1 cellular context compared by ENCODE assay signal in the genomic region with DNA sequence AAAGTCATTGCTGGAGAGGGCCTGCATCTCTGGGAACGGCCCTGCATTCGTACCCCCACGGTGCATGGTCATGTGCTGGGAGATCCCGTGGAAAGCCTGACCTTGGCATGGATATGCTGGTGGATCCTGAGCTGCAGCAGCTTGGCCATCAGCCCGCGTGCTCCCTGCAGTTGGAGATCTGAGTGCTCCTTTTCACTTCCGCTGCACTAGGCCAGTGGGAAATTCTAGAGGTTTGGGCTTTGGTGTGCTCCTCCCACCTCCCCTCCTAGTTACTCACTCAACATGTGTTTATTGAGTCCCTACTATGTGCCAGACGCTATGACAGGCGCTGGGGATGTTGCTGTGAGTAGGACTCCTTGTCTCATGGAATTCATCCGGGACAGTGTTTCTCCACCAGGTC.
A peak's percentile ranks its signal among the peaks of the same experiment; 100 is the strongest.
TF ChIP-seq lines count a peak whose summit lies in the region.

No MANE protein-coding gene starts in this region.

TF ChIP-seq in K562, 482 proteins besides CTCF, POLR2A, EP300 and RAD21:
- TF ChIP-seq ERF (CRISPR knock-in tag; IDR thresholded peaks at IDR 0.05) (no peak), NR1H2 (CRISPR knock-in tag; IDR thresholded peaks at IDR 0.05) (no peak), ZNF263 (CRISPR knock-in tag; IDR thresholded peaks at IDR 0.05; ENCODE audit: borderline replicate concordance) (peak; percentile 84), ARHGAP35 (IDR thresholded peaks at IDR 0.05; ENCODE audit: partially characterized antibody) (no peak), BCOR (IDR thresholded peaks at IDR 0.05) (0 out of 2 replicates have a peak, but pooled peaks have one; percentile 12), ZKSCAN1 (IDR thresholded peaks at IDR 0.05; ENCODE audit: low read depth, low read length) (peak; percentile 98), NCOA4 (IDR thresholded peaks at IDR 0.05; ENCODE audit: partially characterized antibody) (no peak), CBX3 (IDR thresholded peaks at IDR 0.05; ENCODE audit: borderline replicate concordance in 1 of 2, low read length in 2 of 2) (0 out of 3 replicates have a peak, but pooled peaks of 1 of the 2 experiments have one; percentile 1), L3MBTL2 (IDR thresholded peaks at IDR 0.05) (no peak), MYC (IDR thresholded peaks at IDR 0.05; ENCODE audit: low read depth, low read length) (0 out of 2 replicates have a peak, but pooled peaks have one; percentile 10), MYC (CRISPR knock-in tag; IDR thresholded peaks at IDR 0.05; ENCODE audit: borderline replicate concordance, low read depth) (no peak)
